ENCODE assay signal across 1 cellular context in the genomic region with DNA sequence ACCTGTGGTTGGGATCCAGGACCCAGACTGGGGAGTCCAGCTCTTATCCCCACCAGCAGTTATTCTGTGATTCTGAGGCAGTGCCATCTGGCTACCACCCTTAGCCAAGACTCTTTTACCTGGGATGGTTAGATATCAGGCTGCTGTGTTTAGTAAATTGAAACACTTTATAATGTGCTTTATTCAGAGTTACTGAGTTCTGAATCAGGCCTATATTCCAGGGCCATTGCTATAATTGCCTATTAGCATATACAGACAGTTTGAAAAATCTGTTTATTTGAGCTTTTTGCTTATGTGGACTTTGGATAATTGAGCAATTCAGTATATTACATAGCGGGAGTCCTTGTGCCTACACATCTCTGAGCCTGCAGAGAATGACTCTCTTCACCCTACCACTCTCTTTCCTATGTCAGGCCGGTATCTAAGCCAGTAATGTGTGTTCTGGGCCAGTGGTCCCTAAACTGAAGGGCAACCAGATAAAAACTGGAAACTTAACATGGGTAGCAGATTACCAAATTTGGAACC.
TF ChIP-seq lines count a peak whose summit lies in the region.

No MANE protein-coding gene starts in this region.

TF ChIP-seq in IMR-90, 13 proteins besides CTCF, POLR2A, EP300 and RAD21:
- TF ChIP-seq RCOR1 (IDR thresholded peaks at IDR 0.05; ENCODE audit: insufficient replicate concordance, low read length) = no peak
- no peak for TF ChIP-seq MAZ (IDR thresholded peaks at IDR 0.05; ENCODE audit: borderline replicate concordance, low read depth, low read length)
